ENCODE assay signal across 1 cellular context in the genomic region with DNA sequence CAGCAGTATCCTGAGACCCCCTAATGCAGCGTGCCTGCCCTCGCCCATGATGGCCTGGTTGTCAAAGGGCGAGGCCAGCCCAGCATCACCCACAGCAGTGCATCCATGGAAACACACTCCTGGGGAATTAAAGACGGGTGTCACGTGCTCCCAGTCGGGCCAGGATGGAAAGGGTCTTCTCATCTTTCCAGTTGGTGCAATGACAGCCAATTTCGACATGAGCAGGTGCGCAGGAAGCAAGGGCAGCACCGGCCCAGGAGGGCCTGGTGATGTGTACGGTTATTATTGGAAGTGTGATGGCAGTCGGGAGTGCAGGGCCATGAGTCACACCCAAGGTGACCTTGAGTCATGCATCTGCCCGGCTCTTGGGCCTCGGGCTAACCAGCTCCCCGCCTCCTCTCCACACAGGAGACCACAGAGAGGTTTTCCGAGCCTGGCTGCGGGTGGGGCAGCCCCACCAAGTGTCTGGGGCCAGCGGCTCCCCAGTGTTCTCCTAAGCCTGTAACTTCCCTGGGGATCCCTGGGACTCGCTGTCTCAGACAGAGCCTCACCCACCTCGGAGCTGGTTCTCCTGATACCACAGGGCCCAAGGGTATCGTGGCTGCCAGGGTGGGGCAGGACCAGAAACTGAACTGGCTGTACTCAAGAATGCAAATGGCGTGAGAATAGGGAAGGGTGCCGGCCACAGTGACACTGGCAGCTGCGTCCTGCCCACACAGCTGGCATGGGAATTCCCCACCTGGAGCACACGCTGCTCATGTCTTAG.
TF ChIP-seq lines count a peak whose summit lies in the region.

No MANE protein-coding gene starts in this region.

TF ChIP-seq in HEK293, 187 proteins besides CTCF, POLR2A, EP300 and RAD21 (continued from another document and continues in another):
- TF ChIP-seq, protein P1, sequence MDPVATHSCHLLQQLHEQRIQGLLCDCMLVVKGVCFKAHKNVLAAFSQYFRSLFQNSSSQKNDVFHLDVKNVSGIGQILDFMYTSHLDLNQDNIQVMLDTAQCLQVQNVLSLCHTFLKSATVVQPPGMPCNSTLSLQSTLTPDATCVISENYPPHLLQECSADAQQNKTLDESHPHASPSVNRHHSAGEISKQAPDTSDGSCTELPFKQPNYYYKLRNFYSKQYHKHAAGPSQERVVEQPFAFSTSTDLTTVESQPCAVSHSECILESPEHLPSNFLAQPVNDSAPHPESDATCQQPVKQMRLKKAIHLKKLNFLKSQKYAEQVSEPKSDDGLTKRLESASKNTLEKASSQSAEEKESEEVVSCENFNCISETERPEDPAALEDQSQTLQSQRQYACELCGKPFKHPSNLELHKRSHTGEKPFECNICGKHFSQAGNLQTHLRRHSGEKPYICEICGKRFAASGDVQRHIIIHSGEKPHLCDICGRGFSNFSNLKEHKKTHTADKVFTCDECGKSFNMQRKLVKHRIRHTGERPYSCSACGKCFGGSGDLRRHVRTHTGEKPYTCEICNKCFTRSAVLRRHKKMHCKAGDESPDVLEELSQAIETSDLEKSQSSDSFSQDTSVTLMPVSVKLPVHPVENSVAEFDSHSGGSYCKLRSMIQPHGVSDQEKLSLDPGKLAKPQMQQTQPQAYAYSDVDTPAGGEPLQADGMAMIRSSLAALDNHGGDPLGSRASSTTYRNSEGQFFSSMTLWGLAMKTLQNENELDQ (tag by site-specific recombination; IDR thresholded peaks at IDR 0.05; ENCODE audit: low read depth) = no peak
- TF ChIP-seq EGR2 (tag by site-specific recombination; IDR thresholded peaks at IDR 0.05; ENCODE audit: low read depth) (no peak), ZNF747 (tag by site-specific recombination; IDR thresholded peaks at IDR 0.05) (no peak), REPIN1 (tag by site-specific recombination; IDR thresholded peaks at IDR 0.05; ENCODE audit: low read depth) (no peak), KLF10 (tag by site-specific recombination; IDR thresholded peaks at IDR 0.05) (no peak), KLF7 (tag by site-specific recombination; IDR thresholded peaks at IDR 0.05; ENCODE audit: borderline replicate concordance) (no peak), ZNF561 (tag by site-specific recombination; IDR thresholded peaks at IDR 0.05; ENCODE audit: borderline replicate concordance) (no peak), ZNF341 (tag by site-specific recombination; IDR thresholded peaks at IDR 0.05; ENCODE audit: low read depth) (no peak), OVOL3 (tag by site-specific recombination; IDR thresholded peaks at IDR 0.05) (no peak), ZNF660 (tag by site-specific recombination; IDR thresholded peaks at IDR 0.05) (peak; percentile 83; the same call in 1 of the 2 replicates), BCL11B (tag by site-specific recombination; IDR thresholded peaks at IDR 0.05; ENCODE audit: low read depth) (no peak), ZNF837 (tag by site-specific recombination; IDR thresholded peaks at IDR 0.05) (no peak), ZNF366 (tag by site-specific recombination; conservative IDR thresholded peaks at IDR 0.05) (peak; percentile 91), SP3 (tag by site-specific recombination; IDR thresholded peaks at IDR 0.05) (peak; percentile 57), ZNF510 (tag by site-specific recombination; IDR thresholded peaks at IDR 0.05; ENCODE audit: insufficient replicate concordance) (no peak), ZNF18 (tag by site-specific recombination; IDR thresholded peaks at IDR 0.05) (no peak), ZNF530 (tag by site-specific recombination; IDR thresholded peaks at IDR 0.05; ENCODE audit: low read depth) (no peak), SETDB1 (IDR thresholded peaks at IDR 0.05; ENCODE audit: insufficient read length, low read length) (no peak), RBAK (tag by site-specific recombination; IDR thresholded peaks at IDR 0.05) (peak; percentile 61; the same call in 1 of the 2 replicates), ZNF544 (tag by site-specific recombination; IDR thresholded peaks at IDR 0.05) (no peak), ZNF580 (tag by site-specific recombination; IDR thresholded peaks at IDR 0.05) (no peak), ZNF175 (tag by site-specific recombination; IDR thresholded peaks at IDR 0.05) (no peak), ZIC2 (tag by site-specific recombination; IDR thresholded peaks at IDR 0.05) (peak; percentile 66), SCRT2 (tag by site-specific recombination; IDR thresholded peaks at IDR 0.05) (no peak), ZEB2 (tag by site-specific recombination; IDR thresholded peaks at IDR 0.05) (peak; percentile 48), ZNF394 (tag by site-specific recombination; IDR thresholded peaks at IDR 0.05; ENCODE audit: borderline replicate concordance) (peak; percentile 81), ZNF335 (tag by site-specific recombination; conservative IDR thresholded peaks at IDR 0.05) (peak; percentile 55), ZNF426 (tag by site-specific recombination; IDR thresholded peaks at IDR 0.05) (no peak), ZNF24 (tag by site-specific recombination; IDR thresholded peaks at IDR 0.05) (peak; percentile 60; the same call in 1 of the 2 replicates), ZNF792 (tag by site-specific recombination; IDR thresholded peaks at IDR 0.05) (no peak), REST (tag by site-specific recombination; IDR thresholded peaks at IDR 0.05) (no peak), ZFP37 (tag by site-specific recombination; IDR thresholded peaks at IDR 0.05) (0 out of 2 replicates have a peak, but pooled peaks have one; percentile 36), ZNF138 (tag by site-specific recombination; IDR thresholded peaks at IDR 0.05; ENCODE audit: borderline replicate concordance) (no peak)
- TF ChIP-seq, protein P2, sequence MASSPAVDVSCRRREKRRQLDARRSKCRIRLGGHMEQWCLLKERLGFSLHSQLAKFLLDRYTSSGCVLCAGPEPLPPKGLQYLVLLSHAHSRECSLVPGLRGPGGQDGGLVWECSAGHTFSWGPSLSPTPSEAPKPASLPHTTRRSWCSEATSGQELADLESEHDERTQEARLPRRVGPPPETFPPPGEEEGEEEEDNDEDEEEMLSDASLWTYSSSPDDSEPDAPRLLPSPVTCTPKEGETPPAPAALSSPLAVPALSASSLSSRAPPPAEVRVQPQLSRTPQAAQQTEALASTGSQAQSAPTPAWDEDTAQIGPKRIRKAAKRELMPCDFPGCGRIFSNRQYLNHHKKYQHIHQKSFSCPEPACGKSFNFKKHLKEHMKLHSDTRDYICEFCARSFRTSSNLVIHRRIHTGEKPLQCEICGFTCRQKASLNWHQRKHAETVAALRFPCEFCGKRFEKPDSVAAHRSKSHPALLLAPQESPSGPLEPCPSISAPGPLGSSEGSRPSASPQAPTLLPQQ (tag by site-specific recombination; IDR thresholded peaks at IDR 0.05) = 0 out of 2 replicates have a peak, but pooled peaks have one; percentile 51
- TF ChIP-seq, protein P3, sequence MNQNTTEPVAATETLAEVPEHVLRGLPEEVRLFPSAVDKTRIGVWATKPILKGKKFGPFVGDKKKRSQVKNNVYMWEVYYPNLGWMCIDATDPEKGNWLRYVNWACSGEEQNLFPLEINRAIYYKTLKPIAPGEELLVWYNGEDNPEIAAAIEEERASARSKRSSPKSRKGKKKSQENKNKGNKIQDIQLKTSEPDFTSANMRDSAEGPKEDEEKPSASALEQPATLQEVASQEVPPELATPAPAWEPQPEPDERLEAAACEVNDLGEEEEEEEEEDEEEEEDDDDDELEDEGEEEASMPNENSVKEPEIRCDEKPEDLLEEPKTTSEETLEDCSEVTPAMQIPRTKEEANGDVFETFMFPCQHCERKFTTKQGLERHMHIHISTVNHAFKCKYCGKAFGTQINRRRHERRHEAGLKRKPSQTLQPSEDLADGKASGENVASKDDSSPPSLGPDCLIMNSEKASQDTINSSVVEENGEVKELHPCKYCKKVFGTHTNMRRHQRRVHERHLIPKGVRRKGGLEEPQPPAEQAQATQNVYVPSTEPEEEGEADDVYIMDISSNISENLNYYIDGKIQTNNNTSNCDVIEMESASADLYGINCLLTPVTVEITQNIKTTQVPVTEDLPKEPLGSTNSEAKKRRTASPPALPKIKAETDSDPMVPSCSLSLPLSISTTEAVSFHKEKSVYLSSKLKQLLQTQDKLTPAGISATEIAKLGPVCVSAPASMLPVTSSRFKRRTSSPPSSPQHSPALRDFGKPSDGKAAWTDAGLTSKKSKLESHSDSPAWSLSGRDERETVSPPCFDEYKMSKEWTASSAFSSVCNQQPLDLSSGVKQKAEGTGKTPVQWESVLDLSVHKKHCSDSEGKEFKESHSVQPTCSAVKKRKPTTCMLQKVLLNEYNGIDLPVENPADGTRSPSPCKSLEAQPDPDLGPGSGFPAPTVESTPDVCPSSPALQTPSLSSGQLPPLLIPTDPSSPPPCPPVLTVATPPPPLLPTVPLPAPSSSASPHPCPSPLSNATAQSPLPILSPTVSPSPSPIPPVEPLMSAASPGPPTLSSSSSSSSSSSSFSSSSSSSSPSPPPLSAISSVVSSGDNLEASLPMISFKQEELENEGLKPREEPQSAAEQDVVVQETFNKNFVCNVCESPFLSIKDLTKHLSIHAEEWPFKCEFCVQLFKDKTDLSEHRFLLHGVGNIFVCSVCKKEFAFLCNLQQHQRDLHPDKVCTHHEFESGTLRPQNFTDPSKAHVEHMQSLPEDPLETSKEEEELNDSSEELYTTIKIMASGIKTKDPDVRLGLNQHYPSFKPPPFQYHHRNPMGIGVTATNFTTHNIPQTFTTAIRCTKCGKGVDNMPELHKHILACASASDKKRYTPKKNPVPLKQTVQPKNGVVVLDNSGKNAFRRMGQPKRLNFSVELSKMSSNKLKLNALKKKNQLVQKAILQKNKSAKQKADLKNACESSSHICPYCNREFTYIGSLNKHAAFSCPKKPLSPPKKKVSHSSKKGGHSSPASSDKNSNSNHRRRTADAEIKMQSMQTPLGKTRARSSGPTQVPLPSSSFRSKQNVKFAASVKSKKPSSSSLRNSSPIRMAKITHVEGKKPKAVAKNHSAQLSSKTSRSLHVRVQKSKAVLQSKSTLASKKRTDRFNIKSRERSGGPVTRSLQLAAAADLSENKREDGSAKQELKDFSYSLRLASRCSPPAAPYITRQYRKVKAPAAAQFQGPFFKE (tag by site-specific recombination; IDR thresholded peaks at IDR 0.05; ENCODE audit: borderline replicate concordance) = no peak
- TF ChIP-seq, protein P4, sequence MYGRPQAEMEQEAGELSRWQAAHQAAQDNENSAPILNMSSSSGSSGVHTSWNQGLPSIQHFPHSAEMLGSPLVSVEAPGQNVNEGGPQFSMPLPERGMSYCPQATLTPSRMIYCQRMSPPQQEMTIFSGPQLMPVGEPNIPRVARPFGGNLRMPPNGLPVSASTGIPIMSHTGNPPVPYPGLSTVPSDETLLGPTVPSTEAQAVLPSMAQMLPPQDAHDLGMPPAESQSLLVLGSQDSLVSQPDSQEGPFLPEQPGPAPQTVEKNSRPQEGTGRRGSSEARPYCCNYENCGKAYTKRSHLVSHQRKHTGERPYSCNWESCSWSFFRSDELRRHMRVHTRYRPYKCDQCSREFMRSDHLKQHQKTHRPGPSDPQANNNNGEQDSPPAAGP (tag by site-specific recombination; IDR thresholded peaks at IDR 0.05) = peak; percentile 97
- TF ChIP-seq, protein P5, sequence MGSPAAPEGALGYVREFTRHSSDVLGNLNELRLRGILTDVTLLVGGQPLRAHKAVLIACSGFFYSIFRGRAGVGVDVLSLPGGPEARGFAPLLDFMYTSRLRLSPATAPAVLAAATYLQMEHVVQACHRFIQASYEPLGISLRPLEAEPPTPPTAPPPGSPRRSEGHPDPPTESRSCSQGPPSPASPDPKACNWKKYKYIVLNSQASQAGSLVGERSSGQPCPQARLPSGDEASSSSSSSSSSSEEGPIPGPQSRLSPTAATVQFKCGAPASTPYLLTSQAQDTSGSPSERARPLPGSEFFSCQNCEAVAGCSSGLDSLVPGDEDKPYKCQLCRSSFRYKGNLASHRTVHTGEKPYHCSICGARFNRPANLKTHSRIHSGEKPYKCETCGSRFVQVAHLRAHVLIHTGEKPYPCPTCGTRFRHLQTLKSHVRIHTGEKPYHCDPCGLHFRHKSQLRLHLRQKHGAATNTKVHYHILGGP (tag by site-specific recombination; IDR thresholded peaks at IDR 0.05) = no peak
- TF ChIP-seq, protein P6, sequence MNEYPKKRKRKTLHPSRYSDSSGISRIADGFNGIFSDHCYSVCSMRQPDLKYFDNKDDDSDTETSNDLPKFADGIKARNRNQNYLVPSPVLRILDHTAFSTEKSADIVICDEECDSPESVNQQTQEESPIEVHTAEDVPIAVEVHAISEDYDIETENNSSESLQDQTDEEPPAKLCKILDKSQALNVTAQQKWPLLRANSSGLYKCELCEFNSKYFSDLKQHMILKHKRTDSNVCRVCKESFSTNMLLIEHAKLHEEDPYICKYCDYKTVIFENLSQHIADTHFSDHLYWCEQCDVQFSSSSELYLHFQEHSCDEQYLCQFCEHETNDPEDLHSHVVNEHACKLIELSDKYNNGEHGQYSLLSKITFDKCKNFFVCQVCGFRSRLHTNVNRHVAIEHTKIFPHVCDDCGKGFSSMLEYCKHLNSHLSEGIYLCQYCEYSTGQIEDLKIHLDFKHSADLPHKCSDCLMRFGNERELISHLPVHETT (tag by site-specific recombination; IDR thresholded peaks at IDR 0.05) = peak; percentile 92
